In the genomic region with DNA sequence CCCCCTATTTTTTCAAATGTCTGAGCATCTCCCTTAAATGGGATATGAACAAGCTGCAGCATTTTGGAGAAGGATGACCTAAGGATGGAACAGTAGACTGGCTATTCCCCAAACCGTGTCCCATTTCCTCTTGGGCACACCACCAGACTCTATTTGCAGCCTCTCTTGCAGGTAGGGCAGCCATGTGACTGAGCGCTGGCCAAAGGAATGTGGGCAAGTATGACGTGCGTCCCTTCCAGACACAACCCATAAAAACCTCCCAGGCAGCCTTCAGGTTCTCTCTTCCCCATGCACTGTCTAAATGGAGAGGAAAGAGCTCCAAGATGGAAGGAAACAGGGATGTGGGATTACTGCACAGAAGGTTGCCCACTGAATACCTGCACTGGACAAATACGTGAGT, we compare ENCODE assay signal across 31 cellular contexts.
DNase-seq lines count a peak whose midpoint lies in the region; ATAC-seq and TF ChIP-seq lines count a peak whose summit lies in the region.
"Had no signal": no experiment of that assay in that cellular context is flagged by ENCODE, and none has a peak within 500 bp of the region (broad histone marks: within the 10 kb centered on the region; RNA-seq: fewer than 3 reads in every experiment).

No MANE protein-coding gene starts in this region.

- TF ChIP-seq CTCF in LNCaP clone FGC (IDR thresholded peaks at IDR 0.05; ENCODE audit: control insufficient read depth, extremely low read depth, insufficient read depth) = no peak
- no peak for TF ChIP-seq CTCF in type B pancreatic cell (conservative IDR thresholded peaks at IDR 0.05)

- in situ Hi-C loops in G401 (cut with HindIII; ENCODE audit: low sequenced_read_pairs) = no loop called here

- no peak overlapping the region for H3K4me3 Mint-ChIP-seq in type B pancreatic cell
- H3K4me3 Mint-ChIP-seq: B cell; CD14-positive monocyte; CD4-positive, alpha-beta memory T cell; CD4-positive, alpha-beta T cell; CD4-positive, CD25-positive, alpha-beta regulatory T cell; CD8-positive, alpha-beta memory T cell; CD8-positive, alpha-beta T cell had no signal

- no peak for ATAC-seq in HG03135 (IDR thresholded peaks at IDR 0.05; ENCODE audit: unreplicated experiment)
- ATAC-seq: A549; CD8-positive, alpha-beta T cell had no signal

- peaks cover 52% of the 10 kb centered on the region for H3K27me3 Mint-ChIP-seq in type B pancreatic cell

- H3K4me3 ChIP-seq in LNCaP clone FGC (ENCODE audit: low read depth, low read length) = no peak overlapping the region
- H3K4me3 ChIP-seq: A549; BLaER1; BLaER1 treated with 17β-estradiol and CSF1 and Interleukin-3, amounts not matched to agents 10 nM and 100 nM had no signal

- no peaks in the 10 kb centered on the region for H3K36me3 Mint-ChIP-seq in type B pancreatic cell
- H3K36me3 Mint-ChIP-seq: CD14-positive monocyte; CD4-positive, alpha-beta memory T cell; CD4-positive, CD25-positive, alpha-beta regulatory T cell; CD8-positive, alpha-beta memory T cell; CD8-positive, alpha-beta T cell had no signal

- no peaks in the 10 kb centered on the region for H3K9me3 Mint-ChIP-seq in type B pancreatic cell
- H3K9me3 Mint-ChIP-seq: CD14-positive monocyte; CD4-positive, alpha-beta memory T cell; CD4-positive, alpha-beta T cell; CD8-positive, alpha-beta memory T cell; CD8-positive, alpha-beta T cell had no signal

- peak; percentile 17 for DNase-seq in G401 (ENCODE audit: low spot score)
- peak; percentile 11 for DNase-seq in LNCaP clone FGC (ENCODE audit: low read depth)
- peak; percentile 81 for DNase-seq in islet precursor cell
- DNase-seq in SIG-M5 treated with dmso at 0.1 percent for 504 hours (lab: John Stamatoyannopoulos, UW; ENCODE audit: unreplicated experiment) = no peak
- no peak for DNase-seq in type B pancreatic cell (ENCODE audit: extremely low spot score, unreplicated experiment)
- DNase-seq: 8988T; ACHN; AML-193; BE2C; C1 segment of cervical spinal cord; Caco-2; Calu3; CD4-positive, alpha-beta memory T cell; CD4-positive, alpha-beta T cell; CD4-positive, CD25-positive, alpha-beta regulatory T cell; CD8-positive, alpha-beta memory T cell; CD8-positive, alpha-beta T cell; COR-L47; DMS 273 treated with DMSO at 0.1 percent for 48 hours; DMS153; DMS53; DMS79; DMS79 treated with DMSO at 0.1 percent for 48 hours; DND-41; EL had no signal

- peaks cover 5% of the 10 kb centered on the region for H3K4me1 Mint-ChIP-seq in type B pancreatic cell (ENCODE audit: unreplicated experiment)
- H3K4me1 Mint-ChIP-seq: B cell; CD14-positive monocyte; CD4-positive, alpha-beta memory T cell; CD4-positive, CD25-positive, alpha-beta regulatory T cell; CD8-positive, alpha-beta memory T cell had no signal

- H3K27ac Mint-ChIP-seq in type B pancreatic cell = no peak overlapping the region
- H3K27ac Mint-ChIP-seq: B cell; CD14-positive monocyte; CD4-positive, alpha-beta memory T cell; CD4-positive, alpha-beta T cell; CD4-positive, CD25-positive, alpha-beta regulatory T cell; CD8-positive, alpha-beta memory T cell; CD8-positive, alpha-beta T cell had no signal

Comparison
In these comparisons a context has a peak if more than half of its experiments do, and no peak if none do; other contexts are left out.
1. DNase-seq: peak in G401 (single experiment), LNCaP clone FGC (single experiment) and islet precursor cell (single experiment); none in SIG-M5 treated with dmso at 0.1 percent for 504 hours (single experiment) and type B pancreatic cell (single experiment).